14 cellular contexts compared by ENCODE assay signal in the genomic region with DNA sequence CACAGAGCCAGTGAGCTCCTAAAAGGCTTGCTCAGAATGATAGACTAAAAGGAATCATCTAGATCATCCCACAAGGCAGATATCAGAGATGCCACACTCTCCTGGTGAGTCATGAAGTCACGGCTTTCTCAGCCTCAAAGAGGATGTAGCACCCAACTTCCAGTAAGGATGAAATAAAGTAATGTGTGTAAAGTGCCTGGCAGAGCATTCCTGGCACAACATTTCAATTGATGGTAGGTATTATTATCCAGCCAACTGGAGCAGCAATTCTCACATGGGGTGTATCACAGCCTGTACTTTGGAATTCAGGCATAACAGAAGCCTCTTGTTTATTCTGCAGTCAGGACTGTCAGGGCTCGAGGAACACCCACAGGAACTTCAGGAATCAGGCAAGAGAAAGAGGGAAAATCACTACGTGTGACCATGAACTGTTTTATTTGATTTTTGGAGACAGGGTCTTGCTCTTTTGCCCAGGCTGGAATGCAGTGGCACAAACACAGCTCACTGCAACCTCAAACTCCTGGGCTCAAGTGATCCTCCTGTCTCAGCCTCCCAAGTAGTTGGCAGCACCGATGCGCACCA. TPM values are rescaled to one million over a fixed set of nuclear protein-coding genes. Genes with fewer than 3 reads are reported as not detected.
DNase-seq lines count a peak whose midpoint lies in the region; ATAC-seq, FAIRE-seq and TF ChIP-seq lines count a peak whose summit lies in the region.
"Had no signal": no experiment of that assay in that cellular context is flagged by ENCODE, and none has a peak within 500 bp of the region (broad histone marks: within the 10 kb centered on the region; RNA-seq: fewer than 3 reads in every experiment).

No MANE protein-coding gene starts in this region.

- H4K20me1 ChIP-seq in SK-N-SH (ENCODE audit: insufficient read depth) = no peaks in the 10 kb centered on the region

- H3K4me3 ChIP-seq in SK-N-SH (ENCODE audit: low read depth in 2 of 2, low read length in 1 of 2) (no peak overlapping the region), pancreas (no peak overlapping the region)
- H3K4me3 ChIP-seq: cardiac muscle cell, ovary had no signal

- H3K9ac ChIP-seq in SK-N-SH = no peak overlapping the region

- 51% methylated on average over 5 of the region's 5 CpGs for WGBS in SK-N-SH (ENCODE audit: low lambda C conversion rate)
- WGBS in pancreas, 2 donors = 54 to 56% methylated on average over 5 of the region's 5 CpGs

- no peak overlapping the region for H2AFZ ChIP-seq in SK-N-SH (ENCODE audit: low read depth)

- no peak overlapping the region; the same call in 1 of the 2 replicates for H3K4me2 ChIP-seq in SK-N-SH

- no peaks in the 10 kb centered on the region for H3K9me2 ChIP-seq in SK-N-SH

- ATAC-seq in pancreas = no peak
- ATAC-seq in GM18502 (IDR thresholded peaks at IDR 0.05; ENCODE audit: poor library complexity, unreplicated experiment) = no peak

- FAIRE-seq in pancreas (lab: Jason Lieb, UNC) = no peak

- TF ChIP-seq CTCF in SK-N-SH (IDR thresholded peaks at IDR 0.05) (no peak), pancreas (IDR thresholded peaks at IDR 0.05) (no peak)

- TF ChIP-seq EP300 in SK-N-SH (IDR thresholded peaks at IDR 0.05; ENCODE audit: borderline replicate concordance in 1 of 2, low read depth in 1 of 2, low read length in 1 of 2) = no peak

- no peaks in the 10 kb centered on the region for H3K79me2 ChIP-seq in SK-N-SH (ENCODE audit: insufficient read depth)

- no peak for TF ChIP-seq RAD21 in SK-N-SH (IDR thresholded peaks at IDR 0.05; ENCODE audit: low read length)

- CTCF ChIA-PET in SK-N-SH (lab: Yijun Ruan, JAX) = interaction anchor here (0.7 to 7.2 kb wide), 9 partner anchors 9 to 132 kb away, joined by 3 to 51 read pairs (median 4); a partner anchor contains a TSS

- no peaks in the 10 kb centered on the region for H3K36me3 ChIP-seq in SK-N-SH (replicated peaks in 1 of 2; ENCODE audit: control insufficient read depth in 1 of 2, insufficient read depth in 2 of 2, low read length in 1 of 2)
- H3K36me3 ChIP-seq in pancreas = no peaks in the 10 kb centered on the region
- H3K36me3 ChIP-seq: cardiac muscle cell, ovary had no signal

- H3K27me3 ChIP-seq in SK-N-SH (ENCODE audit: insufficient read depth) (peaks cover 6% of the 10 kb centered on the region; the same call in 1 of the 2 replicates), pancreas (peaks cover 0 to 11% (median 3%) of the 10 kb centered on the region in 4 donors)
- H3K27me3 ChIP-seq: ovary had no signal

- POLR2A ChIA-PET in SK-N-SH (lab: Yijun Ruan, JAX) = interaction anchor here (0.6 kb wide), 1 partner anchor 727 kb away, joined by 4 read pairs; no protein-coding TSS in a partner anchor

- peak overlapping the region in 1 of 2 experiments; percentile 37; a peak in 2 of 4 replicates for H3K27ac ChIP-seq in SK-N-SH (ENCODE audit: low read depth in 2 of 2, low read length in 1 of 2)
- no peak overlapping the region for H3K27ac ChIP-seq in pancreas
- H3K27ac ChIP-seq: cardiac muscle cell, ovary had no signal

- H3K9me3 ChIP-seq in SK-N-SH (no peaks in the 10 kb centered on the region), pancreas (no peaks in the 10 kb centered on the region)
- H3K9me3 ChIP-seq: ovary had no signal

- intact Hi-C loops in pancreas (cut with DNase I) = no loop called here

- H3F3A ChIP-seq in SK-N-SH (replicated peaks; ENCODE audit: insufficient read depth) = peaks cover 16% of the 10 kb centered on the region

- H3K4me1 ChIP-seq in SK-N-SH (ENCODE audit: control insufficient read depth in 1 of 2, insufficient read depth in 2 of 2, low read depth in 1 of 2, low read length in 1 of 2) = peaks cover 0 to 8% of the 10 kb centered on the region in 2 experiments; a peak in 1 of 4 replicates
- no peaks in the 10 kb centered on the region for H3K4me1 ChIP-seq in pancreas

- DNase-seq in CD1c-positive myeloid dendritic cell (ENCODE audit: extremely low spot score) (peak; percentile 58), SK-N-SH (no peak), kidney glomerular epithelial cell (lab: John Stamatoyannopoulos, UW) (peak; percentile 71), pancreas (no peak), NOMO-1 (lab: John Stamatoyannopoulos, UW; ENCODE audit: unreplicated experiment in 2 of 2) (no peak)
- DNase-seq: activated CD4-positive, alpha-beta T cell treated with anti-CD3 and anti-CD28 coated beads, Interleukin-2, amount 50 U/mL, for 48 hours; activated effector memory CD4-positive, alpha-beta T cell treated with Interleukin-2 at 50 U/mL for 16 hours; AML-193; hippocampal formation; NCI-H2107; ovary had no signal

TF ChIP-seq in SK-N-SH, 30 proteins besides CTCF, POLR2A, EP300 and RAD21 (continues in another document):
- TF ChIP-seq, protein P1, sequence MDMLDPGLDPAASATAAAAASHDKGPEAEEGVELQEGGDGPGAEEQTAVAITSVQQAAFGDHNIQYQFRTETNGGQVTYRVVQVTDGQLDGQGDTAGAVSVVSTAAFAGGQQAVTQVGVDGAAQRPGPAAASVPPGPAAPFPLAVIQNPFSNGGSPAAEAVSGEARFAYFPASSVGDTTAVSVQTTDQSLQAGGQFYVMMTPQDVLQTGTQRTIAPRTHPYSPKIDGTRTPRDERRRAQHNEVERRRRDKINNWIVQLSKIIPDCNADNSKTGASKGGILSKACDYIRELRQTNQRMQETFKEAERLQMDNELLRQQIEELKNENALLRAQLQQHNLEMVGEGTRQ (IDR thresholded peaks at IDR 0.05; ENCODE audit: borderline replicate concordance, low read depth, low read length) = no peak
- TF ChIP-seq RCOR1 (IDR thresholded peaks at IDR 0.05; ENCODE audit: low read length) (no peak), JUND (IDR thresholded peaks at IDR 0.05) (no peak; the same call in 1 of the 2 replicates), SIN3A (IDR thresholded peaks at IDR 0.05; ENCODE audit: borderline replicate concordance, low read depth, low read length) (no peak), MEF2A (IDR thresholded peaks at IDR 0.05; ENCODE audit: borderline replicate concordance, low read depth) (no peak), NRF1 (IDR thresholded peaks at IDR 0.05; ENCODE audit: low read depth, low read length) (no peak), NFIC (IDR thresholded peaks at IDR 0.05; ENCODE audit: borderline replicate concordance) (no peak), TEAD4 (IDR thresholded peaks at IDR 0.05; ENCODE audit: borderline replicate concordance, insufficient read depth) (no peak), EZH2phosphoT487 (IDR thresholded peaks at IDR 0.05; ENCODE audit: borderline replicate concordance, low read depth) (no peak), FOSL2 (IDR thresholded peaks at IDR 0.05; ENCODE audit: borderline replicate concordance, low read depth) (peak; percentile 79), RFX5 (IDR thresholded peaks at IDR 0.05; ENCODE audit: low read length) (no peak), TCF12 (IDR thresholded peaks at IDR 0.05) (no peak), ELF1 (IDR thresholded peaks at IDR 0.05) (no peak)
- TF ChIP-seq, protein P2, sequence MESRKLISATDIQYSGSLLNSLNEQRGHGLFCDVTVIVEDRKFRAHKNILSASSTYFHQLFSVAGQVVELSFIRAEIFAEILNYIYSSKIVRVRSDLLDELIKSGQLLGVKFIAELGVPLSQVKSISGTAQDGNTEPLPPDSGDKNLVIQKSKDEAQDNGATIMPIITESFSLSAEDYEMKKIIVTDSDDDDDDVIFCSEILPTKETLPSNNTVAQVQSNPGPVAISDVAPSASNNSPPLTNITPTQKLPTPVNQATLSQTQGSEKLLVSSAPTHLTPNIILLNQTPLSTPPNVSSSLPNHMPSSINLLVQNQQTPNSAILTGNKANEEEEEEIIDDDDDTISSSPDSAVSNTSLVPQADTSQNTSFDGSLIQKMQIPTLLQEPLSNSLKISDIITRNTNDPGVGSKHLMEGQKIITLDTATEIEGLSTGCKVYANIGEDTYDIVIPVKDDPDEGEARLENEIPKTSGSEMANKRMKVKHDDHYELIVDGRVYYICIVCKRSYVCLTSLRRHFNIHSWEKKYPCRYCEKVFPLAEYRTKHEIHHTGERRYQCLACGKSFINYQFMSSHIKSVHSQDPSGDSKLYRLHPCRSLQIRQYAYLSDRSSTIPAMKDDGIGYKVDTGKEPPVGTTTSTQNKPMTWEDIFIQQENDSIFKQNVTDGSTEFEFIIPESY (IDR thresholded peaks at IDR 0.05; ENCODE audit: borderline replicate concordance, low read depth) = no peak
- TF ChIP-seq, protein P3, sequence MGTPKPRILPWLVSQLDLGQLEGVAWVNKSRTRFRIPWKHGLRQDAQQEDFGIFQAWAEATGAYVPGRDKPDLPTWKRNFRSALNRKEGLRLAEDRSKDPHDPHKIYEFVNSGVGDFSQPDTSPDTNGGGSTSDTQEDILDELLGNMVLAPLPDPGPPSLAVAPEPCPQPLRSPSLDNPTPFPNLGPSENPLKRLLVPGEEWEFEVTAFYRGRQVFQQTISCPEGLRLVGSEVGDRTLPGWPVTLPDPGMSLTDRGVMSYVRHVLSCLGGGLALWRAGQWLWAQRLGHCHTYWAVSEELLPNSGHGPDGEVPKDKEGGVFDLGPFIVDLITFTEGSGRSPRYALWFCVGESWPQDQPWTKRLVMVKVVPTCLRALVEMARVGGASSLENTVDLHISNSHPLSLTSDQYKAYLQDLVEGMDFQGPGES (IDR thresholded peaks at IDR 0.05; ENCODE audit: low read depth, low read length) = no peak

RNA-seq across cellular contexts. Expression of a gene that starts 5.3 kb away (rescaled TPM):
- 0.64 and 0.68 TPM in 2 replicates for polyA plus RNA-seq in SK-N-SH (2012; rRNA removed)
- polyA plus RNA-seq in SK-N-SH (2012; cell fraction: cytosol; rRNA removed) = 0.51 and 0.62 TPM in 2 replicates
- 3.7 and 7.0 TPM in 2 replicates for polyA plus RNA-seq in SK-N-SH (2012; cell fraction: nucleus; rRNA removed)
- 1 to 10 TPM in 1 of 6 donors, under 1 TPM in 4, not detected in 1; 0.19 to 1.3 (median 0.43) TPM for total RNA-seq in pancreas
- polyA plus RNA-seq in pancreas = 1 to 10 TPM; 1.3 to 3.6 TPM
- total RNA-seq: ovary, urinary bladder had no signal
- polyA plus RNA-seq: cardiac muscle cell, ovary, urinary bladder had no signal

RNA-seq across cellular contexts. Expression of a gene that starts 15.5 kb away (rescaled TPM):
- polyA plus RNA-seq in SK-N-SH (2012; rRNA removed) (not detected in 2 replicates), pancreas (not detected)
- not detected in 2 replicates for polyA plus RNA-seq in SK-N-SH (2012; cell fraction: cytosol; rRNA removed)
- polyA plus RNA-seq in SK-N-SH (2012; cell fraction: nucleus; rRNA removed) = not detected in 2 replicates
- total RNA-seq in pancreas = not detected
- total RNA-seq: cardiac muscle cell, urinary bladder had no signal
- polyA plus RNA-seq: cardiac muscle cell, ovary, urinary bladder had no signal

RNA-seq across cellular contexts. Expression of a gene that starts 20.0 kb away (rescaled TPM):
- polyA plus RNA-seq in SK-N-SH (2012; rRNA removed) = 17.4 and 54.3 TPM in 2 replicates
- polyA plus RNA-seq in SK-N-SH (2012; cell fraction: cytosol; rRNA removed) = 48.7 and 59.7 TPM in 2 replicates
- 65.5 and 96.9 TPM in 2 replicates for polyA plus RNA-seq in SK-N-SH (2012; cell fraction: nucleus; rRNA removed)
- 10 to 100 TPM in 3 of 6 donors, 1 to 10 TPM in 3; 1.3 to 38.0 (median 18.5) TPM for total RNA-seq in pancreas
- polyA plus RNA-seq in pancreas = 10 to 100 TPM; 15.7 to 82.7 TPM
- total RNA-seq: urinary bladder had no signal

RNA-seq across cellular contexts. Expression of a gene that starts 31.1 kb away (rescaled TPM):
- polyA plus RNA-seq in SK-N-SH (2012; rRNA removed) (616 and 704 TPM in 2 replicates), pancreas (10 to 100 TPM; 30.4 to 34.7 TPM)
- polyA plus RNA-seq in SK-N-SH (2012; cell fraction: cytosol; rRNA removed) = 481 and 593 TPM in 2 replicates
- polyA plus RNA-seq in SK-N-SH (2012; cell fraction: nucleus; rRNA removed) = 340 and 390 TPM in 2 replicates
- total RNA-seq in pancreas = 10 to 100 TPM; 12.0 to 23.1 (median 15.6) TPM

RNA-seq across cellular contexts. Expression of a gene that starts 32.0 kb away (rescaled TPM):
- 134 and 276 TPM in 2 replicates for polyA plus RNA-seq in SK-N-SH (2012; rRNA removed)
- 143 and 163 TPM in 2 replicates for polyA plus RNA-seq in SK-N-SH (2012; cell fraction: cytosol; rRNA removed)
- polyA plus RNA-seq in SK-N-SH (2012; cell fraction: nucleus; rRNA removed) = 295 and 343 TPM in 2 replicates
- total RNA-seq in pancreas = 10 to 100 TPM; 27.2 to 54.5 (median 36.8) TPM
- polyA plus RNA-seq in pancreas = 10 to 100 TPM; 38.8 to 55.7 TPM

Comparison
In these comparisons a context has a peak if more than half of its experiments do, and no peak if none do; other contexts are left out.
1. DNase-seq: peak in CD1c-positive myeloid dendritic cell (single experiment) and kidney glomerular epithelial cell (single experiment); none in SK-N-SH (single experiment), pancreas (0 of 6) and NOMO-1 (0 of 2).